8 cellular contexts compared by ENCODE assay signal in the genomic region with DNA sequence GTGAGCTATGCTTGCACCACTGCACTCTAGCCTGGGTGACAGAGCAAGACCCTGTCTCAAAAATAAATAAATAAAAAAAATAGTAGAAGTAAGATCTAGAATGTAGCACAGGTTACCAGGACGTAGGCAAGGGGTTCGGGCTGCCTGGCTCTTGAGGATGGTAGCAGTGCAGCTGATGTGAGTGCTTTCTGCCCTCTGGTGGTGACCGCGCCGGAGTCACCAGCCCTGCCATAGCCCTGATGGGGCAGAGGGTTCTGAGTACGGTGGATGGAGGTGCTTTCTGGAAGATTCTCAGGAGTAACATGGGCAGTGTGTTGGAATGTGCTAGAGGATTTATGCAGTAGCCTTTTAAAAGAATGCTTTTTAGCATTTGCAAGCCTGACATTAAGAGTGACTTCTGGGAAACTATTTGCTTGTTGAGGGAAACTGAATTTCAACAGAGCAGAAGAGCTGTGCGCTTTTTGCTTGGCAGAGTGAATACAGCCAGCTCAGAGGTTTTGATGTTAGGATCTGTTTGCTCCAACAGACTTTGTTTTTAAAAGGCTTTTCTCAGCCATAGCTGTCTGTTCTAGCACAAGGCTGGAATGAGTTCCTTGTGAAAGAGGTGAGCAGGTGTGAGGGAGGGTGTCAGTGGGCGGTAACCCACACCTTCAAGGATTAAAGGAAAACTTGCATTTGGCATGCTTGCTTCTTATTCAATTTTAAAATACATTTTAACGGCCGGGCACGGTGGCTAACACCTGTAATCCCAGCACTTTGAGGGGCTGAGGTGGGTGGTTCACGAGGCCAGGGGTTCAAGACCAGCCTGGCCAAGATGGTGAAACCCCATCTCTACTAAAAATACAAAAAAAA.
DNase-seq lines count a peak whose midpoint lies in the region; TF ChIP-seq lines count a peak whose summit lies in the region.

No MANE protein-coding gene starts in this region.

- H3K27ac ChIP-seq in trophoblast cell (ENCODE audit: low read depth, low read length) (no peak overlapping the region), uterus (peak overlapping the region in 1 of 2 donors; percentile 45)

- no peak overlapping the region for H2BK12ac ChIP-seq in trophoblast cell (ENCODE audit: low read length)

- H3K4me1 ChIP-seq in trophoblast cell (ENCODE audit: control insufficient read depth in 1 of 2, insufficient read depth in 2 of 2, low read length in 2 of 2) (no peaks in the 10 kb centered on the region), uterus (peaks cover 0 to 11% of the 10 kb centered on the region in 2 donors)

- H3K36me3 ChIP-seq in trophoblast cell (ENCODE audit: control insufficient read depth in 1 of 2, insufficient read depth in 2 of 2, low read length in 2 of 2) (peaks cover 49 to 56% of the 10 kb centered on the region in 2 experiments), uterus (no peaks in the 10 kb centered on the region)

- no peaks in the 10 kb centered on the region for H3K79me1 ChIP-seq in trophoblast cell (ENCODE audit: low read length)

- no peak overlapping the region for H2AK5ac ChIP-seq in trophoblast cell (ENCODE audit: low read length)

- intact Hi-C loops in uterus (cut with DNase I; ENCODE audit: low total_unique reads), result loop anchor here (5.0 kb wide), 1 partner anchor 389 kb away; no protein-coding TSS in a partner anchor

- H3K14ac ChIP-seq in trophoblast cell (ENCODE audit: low read length), result no peak overlapping the region

- H2BK5ac ChIP-seq in trophoblast cell (ENCODE audit: low read depth, low read length, poor library complexity), result no peak overlapping the region

- H3K27me3 ChIP-seq in trophoblast cell (ENCODE audit: insufficient read depth, low read length), result no peaks in the 10 kb centered on the region
- no peaks in the 10 kb centered on the region for H3K27me3 ChIP-seq in uterus

- H3K18ac ChIP-seq in trophoblast cell (ENCODE audit: low read length), result no peak overlapping the region

- H3K4me3 ChIP-seq in trophoblast cell (ENCODE audit: low read depth, low read length), result no peak overlapping the region
- H3K4me3 ChIP-seq in uterus, result no peak overlapping the region

- no peak for TF ChIP-seq POLR2A in uterus (IDR thresholded peaks at IDR 0.05)

- peak; percentile 62 for DNase-seq in COLO668 (lab: John Stamatoyannopoulos, UW; ENCODE audit: unreplicated experiment)
- DNase-seq in HPDE6-E6E7 (ENCODE audit: extremely low spot score), result peak; percentile 60
- DNase-seq in SK-N-DZ (ENCODE audit: low spot score), result peak; percentile 49
- peak; percentile 35 for DNase-seq in activated gamma-delta T cell treated with anti-CD3 and anti-CD28 coated beads, Interleukin-2, amount 50 U/mL, for 16 hours (ENCODE audit: low read depth)
- peak; percentile 70 for DNase-seq in germinal center (ENCODE audit: low spot score)
- DNase-seq in trophoblast cell, result peak; percentile 56 to 72
- DNase-seq in uterus, result peak; percentile 64 to 69
- DNase-seq in NCI-H1436 treated with DMSO at 0.1 percent for 48 hours (lab: John Stamatoyannopoulos, UW), result no peak

- H4K12ac ChIP-seq in trophoblast cell (ENCODE audit: low read depth, low read length), result no peak overlapping the region

- no CpG with 5 or more reads among the region's 12 CpGs for WGBS in trophoblast cell (ENCODE audit: extremely low coverage, insufficient coverage, insufficient read length)

- H3K4ac ChIP-seq in trophoblast cell (ENCODE audit: low read depth, low read length), result no peak overlapping the region

- no peaks in the 10 kb centered on the region for H3K79me2 ChIP-seq in trophoblast cell (ENCODE audit: control insufficient read depth, insufficient read depth, low read length, poor library complexity)

- H3K23ac ChIP-seq in trophoblast cell (ENCODE audit: low read length), result no peak overlapping the region

- H4K91ac ChIP-seq in trophoblast cell (ENCODE audit: low read depth, low read length), result no peak overlapping the region

- H3K9me3 ChIP-seq in trophoblast cell (ENCODE audit: insufficient read depth, low read depth, low read length), result no peaks in the 10 kb centered on the region
- H3K9me3 ChIP-seq in uterus, result no peaks in the 10 kb centered on the region

- no peak overlapping the region for H2BK120ac ChIP-seq in trophoblast cell (ENCODE audit: insufficient read depth, low read length, poor library complexity)

- TF ChIP-seq CTCF in uterus (IDR thresholded peaks at IDR 0.05), result peak; percentile 66 to 77 (median 74)

- H4K8ac ChIP-seq in trophoblast cell (ENCODE audit: low read depth, low read length), result no peak overlapping the region

- H3K9ac ChIP-seq in trophoblast cell (ENCODE audit: low read length), result no peak overlapping the region

- H2AFZ ChIP-seq in trophoblast cell (ENCODE audit: insufficient read depth, low read length, poor library complexity), result no peak overlapping the region

- H3K4me2 ChIP-seq in trophoblast cell (ENCODE audit: low read length), result no peak overlapping the region
